ENCODE assay signal across 8 cellular contexts in the genomic region with DNA sequence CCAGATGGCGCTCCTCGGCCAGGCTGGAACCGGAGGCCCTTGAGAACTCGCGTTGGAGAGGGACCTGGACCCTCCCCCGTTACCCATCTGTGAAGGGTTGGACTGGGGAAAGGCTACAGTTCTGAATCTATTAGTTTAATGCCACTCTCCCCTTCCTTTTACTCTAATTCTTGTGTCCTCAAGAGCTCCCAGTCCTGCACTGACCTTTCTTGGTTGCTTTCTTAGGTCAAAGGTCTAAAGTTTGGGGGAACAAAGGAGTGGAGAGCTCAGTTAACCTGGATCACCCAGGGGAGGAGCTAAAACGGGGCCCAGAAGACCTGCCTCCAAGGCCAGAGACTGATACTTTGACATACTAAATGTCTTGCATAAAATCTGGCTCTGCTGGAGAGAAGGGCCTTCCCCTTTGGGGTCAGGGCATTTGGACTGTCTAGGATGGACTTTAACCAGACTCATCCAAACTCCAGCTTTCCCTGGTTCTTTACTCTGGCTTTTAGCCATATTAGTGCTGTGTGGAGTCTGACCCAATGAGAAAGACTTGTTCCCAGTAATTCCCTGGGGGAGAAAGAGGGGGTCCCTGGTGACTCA. TPM values are rescaled to one million over a fixed set of nuclear protein-coding genes. Genes with fewer than 3 reads are reported as not detected.
A peak's percentile ranks its signal among the peaks of the same experiment; 100 is the strongest.
DNase-seq lines count a peak whose midpoint lies in the region; TF ChIP-seq lines count a peak whose summit lies in the region.

No MANE protein-coding gene starts in this region.

- H3K9me3 ChIP-seq in ectodermal cell (ENCODE audit: control insufficient read depth, low read length), result no peaks in the 10 kb centered on the region

- WGBS in ectodermal cell, 2 experiments, result 1 to 2% methylated on average over 7 of the region's 7 CpGs

- H3K27ac ChIP-seq in ectodermal cell (ENCODE audit: insufficient read depth, low read depth, low read length, poor library complexity, severe bottlenecking), result peak overlapping the region; percentile 93

- H3K4me1 ChIP-seq in ectodermal cell (ENCODE audit: control insufficient read depth, insufficient read depth, low read length), result peaks cover 25% of the 10 kb centered on the region

- peaks cover 26% of the 10 kb centered on the region for H3K36me3 ChIP-seq in ectodermal cell (ENCODE audit: control insufficient read depth, insufficient read depth, low read length)

- H3K27ac Mint-ChIP-seq in CD14-positive monocyte (peak overlapping the region; percentile 84 to 100 (median 99)), neural crest cell (ENCODE audit: unreplicated experiment) (peak overlapping the region; percentile 99)

- intact Hi-C loops in CD14-positive monocyte (cut with micrococcal nuclease), result loop anchor here (1.0 to 5.0 kb wide), 3 partner anchors 38 to 71 kb away; no protein-coding TSS in a partner anchor

- H3K27me3 Mint-ChIP-seq in CD14-positive monocyte (ENCODE audit: low read depth in 3 of 3) (peaks cover 4% of the 10 kb centered on the region in 3 donors), neural crest cell (ENCODE audit: low read depth) (no peaks in the 10 kb centered on the region)

- H3K4me3 ChIP-seq in ectodermal cell (ENCODE audit: insufficient read depth, low read depth, low read length), result peak overlapping the region; percentile 96

- DNase-seq in CD14-positive monocyte (ENCODE audit: low spot score) (no peak), NCI-H2171 treated with DMSO at 0.1 percent for 48 hours (lab: John Stamatoyannopoulos, UW) (peak; percentile 92), neural crest cell (ENCODE audit: low read depth, low spot score) (no peak), HCEC 1CT (no peak), NCI-H446 (lab: John Stamatoyannopoulos, UW) (no peak)
- DNase-seq in stimulated activated CD4-positive, alpha-beta T cell treated with anti-CD3 and anti-CD28 coated beads, Interleukin-12 subunit alpha, Interleukin-12 subunit beta, amount 100 ng/mL, for 4 hours, result no peak
- DNase-seq in activated effector memory CD4-positive, alpha-beta T cell treated with anti-CD3 and anti-CD28 coated beads, Interleukin-2, amount 50 U/mL, for 16 hours, result no peak

- H3K4me3 Mint-ChIP-seq in CD14-positive monocyte (peak overlapping the region; percentile 91 to 95), neural crest cell (peak overlapping the region; percentile 97)

- H3K9me3 Mint-ChIP-seq in CD14-positive monocyte (no peaks in the 10 kb centered on the region), neural crest cell (no peaks in the 10 kb centered on the region)

- peaks cover 35% of the 10 kb centered on the region for H3K4me1 Mint-ChIP-seq in CD14-positive monocyte
- H3K4me1 Mint-ChIP-seq in neural crest cell, result peaks cover 49% of the 10 kb centered on the region

- no peaks in the 10 kb centered on the region for H3K27me3 ChIP-seq in ectodermal cell (ENCODE audit: control insufficient read depth, insufficient read depth, low read length, poor library complexity, severe bottlenecking)

- H3K36me3 Mint-ChIP-seq in CD14-positive monocyte (peaks cover 30 to 32% of the 10 kb centered on the region in 2 donors), neural crest cell (ENCODE audit: low read depth) (peaks cover 3% of the 10 kb centered on the region)

- peak; percentile 95 for TF ChIP-seq CTCF in CD14-positive monocyte (IDR thresholded peaks at IDR 0.05)
- no peak for TF ChIP-seq CTCF in neural crest cell (conservative IDR thresholded peaks at IDR 0.05)

RNA-seq across cellular contexts. Expression of gene MLF2, which starts 0.9 kb away (rescaled TPM):
- polyA plus RNA-seq in CD14-positive monocyte, result 100 to 1,000 TPM; 113 to 140 TPM
- polyA plus RNA-seq in ectodermal cell (2013, experiment 1 of 4), result 150 TPM
- polyA plus RNA-seq in ectodermal cell (2013, experiment 2 of 4), result 148 TPM
- 136 TPM for polyA plus RNA-seq in ectodermal cell (2013, experiment 3 of 4)
- polyA plus RNA-seq in ectodermal cell (2013, experiment 4 of 4), result 146 TPM
- total RNA-seq in neural crest cell, result 203 and 217 TPM in 2 replicates

RNA-seq across cellular contexts. Expression of gene PTMS, which starts 12.3 kb away (rescaled TPM):
- polyA plus RNA-seq in CD14-positive monocyte, result 1 to 10 TPM; 2.4 to 2.6 TPM
- 1,165 TPM for polyA plus RNA-seq in ectodermal cell (2013, experiment 1 of 4)
- polyA plus RNA-seq in ectodermal cell (2013, experiment 2 of 4), result 1,075 TPM
- 1,054 TPM for polyA plus RNA-seq in ectodermal cell (2013, experiment 3 of 4)
- polyA plus RNA-seq in ectodermal cell (2013, experiment 4 of 4), result 1,199 TPM
- total RNA-seq in neural crest cell, result 629 and 669 TPM in 2 replicates

RNA-seq across cellular contexts. Expression of gene LAG3, which starts 18.5 kb away (rescaled TPM):
- polyA plus RNA-seq in CD14-positive monocyte, result not detected
- 5.8 TPM for polyA plus RNA-seq in ectodermal cell (2013, experiment 1 of 4)
- 7.7 TPM for polyA plus RNA-seq in ectodermal cell (2013, experiment 2 of 4)
- 3.8 TPM for polyA plus RNA-seq in ectodermal cell (2013, experiment 3 of 4)
- 4.1 TPM for polyA plus RNA-seq in ectodermal cell (2013, experiment 4 of 4)
- 4.7 and 4.9 TPM in 2 replicates for total RNA-seq in neural crest cell

RNA-seq across cellular contexts. Expression of gene COPS7A, which starts 30.0 kb away (rescaled TPM):
- 10 to 100 TPM; 70.1 to 77.1 TPM for polyA plus RNA-seq in CD14-positive monocyte
- 29.4 TPM for polyA plus RNA-seq in ectodermal cell (2013, experiment 1 of 4)
- polyA plus RNA-seq in ectodermal cell (2013, experiment 2 of 4), result 25.8 TPM
- 26.1 TPM for polyA plus RNA-seq in ectodermal cell (2013, experiment 3 of 4)
- 34.7 TPM for polyA plus RNA-seq in ectodermal cell (2013, experiment 4 of 4)
- total RNA-seq in neural crest cell, result 37.5 and 37.7 TPM in 2 replicates

RNA-seq across cellular contexts. Expression of gene CD4, which starts 35.5 kb away (rescaled TPM):
- polyA plus RNA-seq in CD14-positive monocyte, result 100 to 1,000 TPM; 269 to 371 TPM
- 3.9 TPM for polyA plus RNA-seq in ectodermal cell (2013, experiment 1 of 4)
- polyA plus RNA-seq in ectodermal cell (2013, experiment 2 of 4), result 2.9 TPM
- polyA plus RNA-seq in ectodermal cell (2013, experiment 3 of 4), result 1.8 TPM
- polyA plus RNA-seq in ectodermal cell (2013, experiment 4 of 4), result 3.2 TPM
- total RNA-seq in neural crest cell, result 3.8 and 4.1 TPM in 2 replicates
